Comparison of ENCODE assay signal across 19 cellular contexts in genomic region chr4:66014146-66014765, GRCh38.
"Had no signal": no experiment of that assay in that cellular context is flagged by ENCODE, and none has a peak within 500 bp of the region (broad histone marks: within the 10 kb centered on the region; RNA-seq: fewer than 3 reads in every experiment).

No MANE protein-coding gene starts in this region.

- H3K36me3 ChIP-seq: gastroesophageal sphincter, heart right ventricle, thyroid gland had no signal

- H3K27ac ChIP-seq: gastroesophageal sphincter, heart right ventricle, psoas muscle, thyroid gland had no signal

- H3K4me3 ChIP-seq: gastroesophageal sphincter, heart right ventricle, psoas muscle, thyroid gland had no signal

- H3K27me3 ChIP-seq: gastroesophageal sphincter, heart right ventricle, thyroid gland had no signal

- FAIRE-seq: bronchial epithelial cell, urothelium cell line had no signal

- H3K4me1 ChIP-seq: gastroesophageal sphincter, heart right ventricle, psoas muscle, thyroid gland had no signal

- H3K4me3 Mint-ChIP-seq: activated naive CD4-positive, alpha-beta T cell treated with anti-CD3 and anti-CD28 coated beads for 36 hours; activated naive CD8-positive, alpha-beta T cell treated with anti-CD3 and anti-CD28 coated beads, Interleukin-2, amount 50 U/mL, for 24 hours; activated T-helper 17 cell treated with anti-CD3 and anti-CD28 coated beads, Interleukin-2, amount 50 U/mL, for 72 hours; immature natural killer cell; natural killer cell; T-helper 2 cell treated with Interferon-gamma antibody and Interleukin-4, amounts not matched to agents 5 μg/mL and 100 μg/mL, for 36 hours had no signal

- H3K4me1 Mint-ChIP-seq: activated naive CD8-positive, alpha-beta T cell treated with anti-CD3 and anti-CD28 coated beads, Interleukin-2, amount 50 U/mL, for 24 hours; activated T-helper 17 cell treated with anti-CD3 and anti-CD28 coated beads, Interleukin-2, amount 50 U/mL, for 72 hours; immature natural killer cell; natural killer cell had no signal

- H3K27me3 Mint-ChIP-seq: activated naive CD8-positive, alpha-beta T cell treated with anti-CD3 and anti-CD28 coated beads, Interleukin-2, amount 50 U/mL, for 24 hours; activated T-helper 17 cell treated with anti-CD3 and anti-CD28 coated beads, Interleukin-2, amount 50 U/mL, for 72 hours had no signal

- DNase-seq: activated CD4-positive, alpha-beta T cell treated with anti-CD3 and anti-CD28 coated beads, Interleukin-2, amount 50 U/mL, for 48 hours; activated naive CD4-positive, alpha-beta T cell treated with anti-CD3 and anti-CD28 coated beads for 36 hours; activated naive CD8-positive, alpha-beta T cell treated with anti-CD3 and anti-CD28 coated beads, Interleukin-2, amount 50 U/mL, for 24 hours; aorta; dermis blood vessel endothelial cell; heart right ventricle; immature natural killer cell; mesenchymal stem cell; natural killer cell; occipital lobe; stimulated activated CD4-positive, alpha-beta T cell treated with anti-CD3 and anti-CD28 coated beads, Interleukin-1b, Interleukin-23, amount 100 ng/mL, for 48 hours; SW 1271; thyroid gland had no signal

- H3K9me3 ChIP-seq: psoas muscle, thyroid gland had no signal

- H3K27ac Mint-ChIP-seq: activated naive CD4-positive, alpha-beta T cell treated with anti-CD3 and anti-CD28 coated beads for 36 hours; activated naive CD8-positive, alpha-beta T cell treated with anti-CD3 and anti-CD28 coated beads, Interleukin-2, amount 50 U/mL, for 24 hours; activated T-helper 17 cell treated with anti-CD3 and anti-CD28 coated beads, Interleukin-2, amount 50 U/mL, for 72 hours; immature natural killer cell; natural killer cell; T-helper 2 cell treated with Interferon-gamma antibody and Interleukin-4, amounts not matched to agents 5 μg/mL and 100 μg/mL, for 36 hours had no signal
